ENCODE assay signal across 21 cellular contexts in genomic region chr2:207502199-207502598, GRCh38. TPM values are rescaled to one million over a fixed set of nuclear protein-coding genes. Genes with fewer than 3 reads are reported as not detected.
A peak's percentile ranks its signal among the peaks of the same experiment; 100 is the strongest.
DNase-seq lines count a peak whose midpoint lies in the region; ATAC-seq, FAIRE-seq and TF ChIP-seq lines count a peak whose summit lies in the region.
"Had no signal": no experiment of that assay in that cellular context is flagged by ENCODE, and none has a peak within 500 bp of the region (broad histone marks: within the 10 kb centered on the region; RNA-seq: fewer than 3 reads in every experiment).

No MANE protein-coding gene starts in this region.

- peak overlapping the region; percentile 42 for H3K4me3 Mint-ChIP-seq in activated B cell treated with CpG ODN at 0.5 μM for 24 hours
- H3K4me3 Mint-ChIP-seq: activated T-helper 17 cell treated with anti-CD3 and anti-CD28 coated beads, Interleukin-2, amount 50 U/mL, for 72 hours; CD8-positive, alpha-beta memory T cell; endodermal cell; nephron progenitor cell had no signal

- no peaks in the 10 kb centered on the region for H3K36me3 ChIP-seq in spleen
- H3K36me3 ChIP-seq: colonic mucosa, thoracic aorta had no signal

- FAIRE-seq in GM19239 (lab: Jason Lieb, UNC): peak; percentile 42
- FAIRE-seq: HTR-8/SVneo had no signal

- no peak for TF ChIP-seq POLR2A in spleen (IDR thresholded peaks at IDR 0.05)

- H3K36me3 Mint-ChIP-seq in activated B cell treated with CpG ODN at 0.5 μM for 24 hours (ENCODE audit: low read depth): no peaks in the 10 kb centered on the region

- no peaks in the 10 kb centered on the region for H3K27me3 ChIP-seq in spleen (replicated peaks in 1 of 7)
- H3K27me3 ChIP-seq: body of pancreas, colonic mucosa had no signal

- no peak for TF ChIP-seq CTCF in activated B cell treated with CpG ODN at 0.5 μM for 24 hours (IDR thresholded peaks at IDR 0.05)
- no peak for TF ChIP-seq CTCF in spleen (IDR thresholded peaks at IDR 0.05 in 8 of 11, conservative IDR thresholded peaks at IDR 0.05 in 3 of 11)

- H3K4me3 ChIP-seq in spleen: no peak overlapping the region
- H3K4me3 ChIP-seq: body of pancreas, colonic mucosa, thoracic aorta had no signal

- DNase-seq in GM19239 (ENCODE audit: insufficient read length, low spot score) (no peak), activated B cell treated with CpG ODN at 0.5 μM for 24 hours (no peak), left ventricle myocardium superior (no peak), spleen (no peak), NCI-H128 (lab: John Stamatoyannopoulos, UW; ENCODE audit: unreplicated experiment) (no peak), NCI-H1694 treated with DMSO at 0.1 percent for 48 hours (lab: John Stamatoyannopoulos, UW) (no peak)
- DNase-seq: CD8-positive, alpha-beta memory T cell; colonic mucosa; DMS153; endodermal cell; GDM1; mesendoderm; NCI-H1930; NCI-H446 treated with DMSO at 0.1 percent for 48 hours; nephron progenitor cell; posterior cingulate gyrus had no signal

- H3K4me1 ChIP-seq in spleen: peaks cover 23 to 86% (median 62%) of the 10 kb centered on the region in 6 donors
- H3K4me1 ChIP-seq: colonic mucosa had no signal

- H3K4me1 Mint-ChIP-seq in activated B cell treated with CpG ODN at 0.5 μM for 24 hours: peaks cover 87% of the 10 kb centered on the region

- peak overlapping the region in 5 of 8 donors; percentile 54 to 79 (median 64) for H3K27ac ChIP-seq in spleen
- H3K27ac ChIP-seq: body of pancreas, colonic mucosa, thoracic aorta had no signal

- H3K9me3 Mint-ChIP-seq in activated B cell treated with CpG ODN at 0.5 μM for 24 hours: no peaks in the 10 kb centered on the region
- H3K9me3 Mint-ChIP-seq: activated T-helper 17 cell treated with anti-CD3 and anti-CD28 coated beads, Interleukin-2, amount 50 U/mL, for 72 hours; CD8-positive, alpha-beta memory T cell; endodermal cell; nephron progenitor cell had no signal

- POLR2A ChIA-PET in activated B cell treated with CpG ODN at 0.5 μM for 24 hours (lab: Charles Lee): interaction anchor here (0.6 to 5.0 kb wide), 11 partner anchors 10 to 737 kb away, joined by 3 to 128 read pairs (median 7); partner anchors contain the start of genes CREB1, FASTKD2, KLF7 and MDH1B

- CTCF ChIA-PET in activated B cell treated with CpG ODN at 0.5 μM for 24 hours (lab: Charles Lee): interaction anchor here (0.6 to 1.4 kb wide), 3 partner anchors 10 to 359 kb away, joined by 3 to 6 read pairs (median 4); no protein-coding TSS in a partner anchor

- ATAC-seq in activated B cell treated with CpG ODN at 0.5 μM for 24 hours (ENCODE audit: low read depth): no peak
- ATAC-seq in left ventricle myocardium superior: peak; percentile 80
- no peak for ATAC-seq in HG03469 (IDR thresholded peaks at IDR 0.05; ENCODE audit: unreplicated experiment)
- ATAC-seq: activated T-helper 17 cell treated with anti-CD3 and anti-CD28 coated beads, Interleukin-2, amount 50 U/mL, for 72 hours; body of pancreas had no signal

- no peaks in the 10 kb centered on the region for H3K27me3 Mint-ChIP-seq in activated B cell treated with CpG ODN at 0.5 μM for 24 hours
- H3K27me3 Mint-ChIP-seq: activated T-helper 17 cell treated with anti-CD3 and anti-CD28 coated beads, Interleukin-2, amount 50 U/mL, for 72 hours had no signal

- 80 to 89% (median 87%) methylated on average over 3 of the region's 3 CpGs for WGBS in spleen, 5 donors

- H3K9me3 ChIP-seq in spleen: no peaks in the 10 kb centered on the region
- H3K9me3 ChIP-seq: body of pancreas, colonic mucosa, thoracic aorta had no signal

- intact Hi-C loops in activated B cell treated with CpG ODN at 0.5 μM for 24 hours (cut with micrococcal nuclease) (loop anchor here (1.0 to 2.0 kb wide), 2 partner anchors 11 to 17 kb away; no protein-coding TSS in a partner anchor), left ventricle myocardium superior (cut with micrococcal nuclease) (no loop called here), spleen (cut with DNase I; ENCODE audit: low total_unique reads) (no loop called here)

- H3K27ac Mint-ChIP-seq in activated B cell treated with CpG ODN at 0.5 μM for 24 hours: peak overlapping the region; percentile 85
- H3K27ac Mint-ChIP-seq: activated T-helper 17 cell treated with anti-CD3 and anti-CD28 coated beads, Interleukin-2, amount 50 U/mL, for 72 hours; endodermal cell; nephron progenitor cell had no signal

RNA-seq across cellular contexts. Expression of gene CREB1, which starts 27.6 kb away (rescaled TPM):
- total RNA-seq in activated B cell treated with CpG ODN at 0.5 μM for 24 hours (112 and 127 TPM in 2 replicates), left ventricle myocardium superior (51.0 TPM), spleen (10 to 100 TPM; 70.2 to 94.7 (median 83.9) TPM)
- 1 to 10 TPM; 8.4 to 9.8 (median 8.6) TPM for polyA plus RNA-seq in spleen
